35 cellular contexts compared by ENCODE assay signal in genomic region chr12:22882559-22882958, GRCh38.
"Had no signal": no experiment of that assay in that cellular context is flagged by ENCODE, and none has a peak within 500 bp of the region (broad histone marks: within the 10 kb centered on the region; RNA-seq: fewer than 3 reads in every experiment).

No MANE protein-coding gene starts in this region.

- H3K27ac Mint-ChIP-seq: activated B cell treated with CpG ODN at 0.5 μM for 24 hours; activated CD8-positive, alpha-beta memory T cell treated with anti-CD3 and anti-CD28 coated beads, Interleukin-2, amount 10 ng/mL, durations not matched to agents 7 days and 5 days; activated CD8-positive, alpha-beta T cell treated with anti-CD3 and anti-CD28 coated beads, Interleukin-2, amount 10 ng/mL, durations not matched to agents 7 days and 5 days; activated naive CD4-positive, alpha-beta T cell treated with anti-CD3 and anti-CD28 coated beads, Interleukin-2, amount 10 ng/mL, durations not matched to agents 7 days and 5 days; activated naive CD4-positive, alpha-beta T cell treated with anti-CD3 and anti-CD28 coated beads, Interleukin-2, amount 50 U/mL, for 72 hours; activated naive CD8-positive, alpha-beta T cell treated with anti-CD3 and anti-CD28 coated beads, Interleukin-2, amount 10 ng/mL, durations not matched to agents 7 days and 5 days; brain; dendritic cell treated with granulocyte-macrophage colony-stimulating factor and Interleukin-4, amounts not matched to agents 40 ng/mL and 50 ng/mL, for 4 days; T-helper 17 cell; T-helper 2 cell treated with Interferon-gamma antibody and Interleukin-4, amounts not matched to agents 5 μg/mL and 100 μg/mL, for 36 hours had no signal

- H3K4me3 Mint-ChIP-seq: activated B cell treated with CpG ODN at 0.5 μM for 24 hours; activated CD8-positive, alpha-beta memory T cell treated with anti-CD3 and anti-CD28 coated beads, Interleukin-2, amount 10 ng/mL, durations not matched to agents 7 days and 5 days; activated CD8-positive, alpha-beta T cell treated with anti-CD3 and anti-CD28 coated beads, Interleukin-2, amount 10 ng/mL, durations not matched to agents 7 days and 5 days; activated naive CD4-positive, alpha-beta T cell treated with anti-CD3 and anti-CD28 coated beads, Interleukin-2, amount 10 ng/mL, durations not matched to agents 7 days and 5 days; activated naive CD8-positive, alpha-beta T cell treated with anti-CD3 and anti-CD28 coated beads, Interleukin-2, amount 10 ng/mL, durations not matched to agents 7 days and 5 days; brain; dendritic cell treated with granulocyte-macrophage colony-stimulating factor and Interleukin-4, amounts not matched to agents 40 ng/mL and 50 ng/mL, for 4 days; T-helper 17 cell; T-helper 2 cell treated with Interferon-gamma antibody and Interleukin-4, amounts not matched to agents 5 μg/mL and 100 μg/mL, for 36 hours had no signal

- H3K9me3 Mint-ChIP-seq: activated B cell treated with CpG ODN at 0.5 μM for 24 hours; activated naive CD4-positive, alpha-beta T cell treated with anti-CD3 and anti-CD28 coated beads, Interleukin-2, amount 10 ng/mL, durations not matched to agents 7 days and 5 days; activated naive CD4-positive, alpha-beta T cell treated with anti-CD3 and anti-CD28 coated beads, Interleukin-2, amount 50 U/mL, for 72 hours; activated naive CD8-positive, alpha-beta T cell treated with anti-CD3 and anti-CD28 coated beads, Interleukin-2, amount 10 ng/mL, durations not matched to agents 7 days and 5 days; dendritic cell treated with granulocyte-macrophage colony-stimulating factor and Interleukin-4, amounts not matched to agents 40 ng/mL and 50 ng/mL, for 4 days; T-helper 2 cell treated with Interferon-gamma antibody and Interleukin-4, amounts not matched to agents 5 μg/mL and 100 μg/mL, for 36 hours had no signal

- H3K4me1 Mint-ChIP-seq: activated B cell treated with CpG ODN at 0.5 μM for 24 hours; activated CD8-positive, alpha-beta memory T cell treated with anti-CD3 and anti-CD28 coated beads, Interleukin-2, amount 10 ng/mL, durations not matched to agents 7 days and 5 days; activated naive CD4-positive, alpha-beta T cell treated with anti-CD3 and anti-CD28 coated beads, Interleukin-2, amount 10 ng/mL, durations not matched to agents 7 days and 5 days; activated naive CD8-positive, alpha-beta T cell treated with anti-CD3 and anti-CD28 coated beads, Interleukin-2, amount 10 ng/mL, durations not matched to agents 7 days and 5 days; brain; T-helper 17 cell had no signal

- H3K4me3 ChIP-seq: ascending aorta, breast epithelium, cardiac muscle cell, coronary artery, dorsolateral prefrontal cortex, esophagus muscularis mucosa had no signal

- H3K27ac ChIP-seq: ascending aorta, breast epithelium, cardiac muscle cell, coronary artery, dorsolateral prefrontal cortex, esophagus muscularis mucosa, WERI-Rb-1 had no signal

- H3K9me3 ChIP-seq: breast epithelium had no signal

- ATAC-seq: activated CD4-positive, CD25-positive, alpha-beta regulatory T cell treated with anti-CD3 and anti-CD28 coated beads, Interleukin-2, amount 50 U/mL, for 24 hours; activated CD8-positive, alpha-beta memory T cell treated with anti-CD3 and anti-CD28 coated beads, Interleukin-2, amount 10 ng/mL, durations not matched to agents 7 days and 5 days; activated CD8-positive, alpha-beta T cell treated with anti-CD3 and anti-CD28 coated beads, Interleukin-2, amount 10 ng/mL, durations not matched to agents 7 days and 5 days; activated naive CD4-positive, alpha-beta T cell treated with anti-CD3 and anti-CD28 coated beads, Interleukin-2, amount 50 U/mL, for 72 hours; T-helper 17 cell had no signal

- DNase-seq: activated B cell treated with CpG ODN at 0.5 μM for 24 hours; activated CD4-positive, alpha-beta T cell treated with anti-CD3 and anti-CD28 coated beads for 48 hours; activated CD4-positive, alpha-beta T cell treated with anti-CD3 and anti-CD28 coated beads, Interleukin-2, amount 50 U/mL, for 1 hour; activated CD4-positive, alpha-beta T cell treated with anti-CD3 and anti-CD28 coated beads, Interleukin-2, amount 50 U/mL, for 48 hours; activated CD8-positive, alpha-beta memory T cell treated with anti-CD3 and anti-CD28 coated beads, Interleukin-2, amount 10 ng/mL, durations not matched to agents 7 days and 5 days; activated CD8-positive, alpha-beta memory T cell treated with anti-CD3 and anti-CD28 coated beads, Interleukin-2, amount 50 U/mL, for 4 hours; activated CD8-positive, alpha-beta T cell treated with anti-CD3 and anti-CD28 coated beads, Interleukin-2, amount 10 ng/mL, durations not matched to agents 7 days and 5 days; activated gamma-delta T cell; activated naive CD4-positive, alpha-beta T cell; activated naive CD4-positive, alpha-beta T cell treated with anti-CD3 and anti-CD28 coated beads, Interleukin-2, amount 10 ng/mL, durations not matched to agents 7 days and 5 days; activated naive CD8-positive, alpha-beta T cell treated with anti-CD3 and anti-CD28 coated beads, Interleukin-2, amount 10 ng/mL, durations not matched to agents 7 days and 5 days; activated T-cell treated with anti-CD3 and anti-CD28 coated beads, Interleukin-2, amount 50 U/mL, for 1 hour; activated T-cell treated with anti-CD3 and anti-CD28 coated beads, Interleukin-2, amount 50 U/mL, for 48 hours; central memory CD4-positive, alpha-beta T cell; cerebellar nuclear complex; dorsolateral prefrontal cortex; effector memory CD4-positive, alpha-beta T cell; erythroblast; foreskin fibroblast; head of caudate nucleus; T-helper 1 cell; T-helper 17 cell; T1000; WERI-Rb-1 had no signal

- H3K36me3 ChIP-seq: ascending aorta, breast epithelium, cardiac muscle cell, esophagus muscularis mucosa, WERI-Rb-1 had no signal

- H3K36me3 Mint-ChIP-seq: activated CD8-positive, alpha-beta memory T cell treated with anti-CD3 and anti-CD28 coated beads, Interleukin-2, amount 10 ng/mL, durations not matched to agents 7 days and 5 days; activated naive CD4-positive, alpha-beta T cell treated with anti-CD3 and anti-CD28 coated beads, Interleukin-2, amount 10 ng/mL, durations not matched to agents 7 days and 5 days; activated naive CD4-positive, alpha-beta T cell treated with anti-CD3 and anti-CD28 coated beads, Interleukin-2, amount 50 U/mL, for 72 hours; activated naive CD8-positive, alpha-beta T cell treated with anti-CD3 and anti-CD28 coated beads, Interleukin-2, amount 10 ng/mL, durations not matched to agents 7 days and 5 days; brain had no signal

- H3K27me3 Mint-ChIP-seq: activated CD8-positive, alpha-beta memory T cell treated with anti-CD3 and anti-CD28 coated beads, Interleukin-2, amount 10 ng/mL, durations not matched to agents 7 days and 5 days; activated naive CD4-positive, alpha-beta T cell treated with anti-CD3 and anti-CD28 coated beads, Interleukin-2, amount 10 ng/mL, durations not matched to agents 7 days and 5 days; dendritic cell treated with granulocyte-macrophage colony-stimulating factor and Interleukin-4, amounts not matched to agents 40 ng/mL and 50 ng/mL, for 4 days; T-helper 17 cell had no signal

- H3K27me3 ChIP-seq: ascending aorta, breast epithelium, cardiac muscle cell, dorsolateral prefrontal cortex, esophagus muscularis mucosa had no signal

- H3K4me1 ChIP-seq: ascending aorta, breast epithelium, esophagus muscularis mucosa had no signal

- FAIRE-seq: frontal cortex had no signal
